In the genomic region with DNA sequence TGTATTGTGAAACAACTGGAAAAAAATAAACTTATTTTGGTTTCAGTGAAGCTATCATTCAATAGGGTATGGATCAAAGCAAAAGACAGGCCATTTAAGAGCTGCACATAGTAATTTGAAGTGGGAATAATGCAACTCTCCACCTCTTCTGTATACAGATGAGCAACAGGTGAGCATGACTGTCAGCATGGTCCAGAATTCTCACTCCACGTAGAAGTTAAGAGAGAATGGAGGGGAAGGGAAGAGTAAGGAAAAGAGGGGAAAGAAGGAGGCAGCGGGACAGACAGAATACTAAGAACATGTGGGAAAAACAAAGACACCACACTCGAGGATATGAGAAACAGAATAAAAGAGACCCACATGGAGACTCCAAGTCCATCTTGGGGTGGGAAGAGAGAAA, we compare ENCODE assay signal across 9 cellular contexts.
"Had no signal": no experiment of that assay in that cellular context is flagged by ENCODE, and none has a peak within 500 bp of the region (broad histone marks: within the 10 kb centered on the region; RNA-seq: fewer than 3 reads in every experiment).

No MANE protein-coding gene starts in this region.

- H3K27ac ChIP-seq: GM23248 had no signal

- ATAC-seq: GM23338, HCT116 had no signal

- H3K4me3 ChIP-seq: GM23248, GM23338, HAP-1 had no signal

- DNase-seq: GM23248, GOT3, H7, H9, HCEC 1CT, HFFc6 had no signal

- H3K36me3 ChIP-seq: HAP-1 had no signal

- H3K9me3 ChIP-seq: HAP-1 had no signal
